ENCODE assay signal across 14 cellular contexts in the genomic region with DNA sequence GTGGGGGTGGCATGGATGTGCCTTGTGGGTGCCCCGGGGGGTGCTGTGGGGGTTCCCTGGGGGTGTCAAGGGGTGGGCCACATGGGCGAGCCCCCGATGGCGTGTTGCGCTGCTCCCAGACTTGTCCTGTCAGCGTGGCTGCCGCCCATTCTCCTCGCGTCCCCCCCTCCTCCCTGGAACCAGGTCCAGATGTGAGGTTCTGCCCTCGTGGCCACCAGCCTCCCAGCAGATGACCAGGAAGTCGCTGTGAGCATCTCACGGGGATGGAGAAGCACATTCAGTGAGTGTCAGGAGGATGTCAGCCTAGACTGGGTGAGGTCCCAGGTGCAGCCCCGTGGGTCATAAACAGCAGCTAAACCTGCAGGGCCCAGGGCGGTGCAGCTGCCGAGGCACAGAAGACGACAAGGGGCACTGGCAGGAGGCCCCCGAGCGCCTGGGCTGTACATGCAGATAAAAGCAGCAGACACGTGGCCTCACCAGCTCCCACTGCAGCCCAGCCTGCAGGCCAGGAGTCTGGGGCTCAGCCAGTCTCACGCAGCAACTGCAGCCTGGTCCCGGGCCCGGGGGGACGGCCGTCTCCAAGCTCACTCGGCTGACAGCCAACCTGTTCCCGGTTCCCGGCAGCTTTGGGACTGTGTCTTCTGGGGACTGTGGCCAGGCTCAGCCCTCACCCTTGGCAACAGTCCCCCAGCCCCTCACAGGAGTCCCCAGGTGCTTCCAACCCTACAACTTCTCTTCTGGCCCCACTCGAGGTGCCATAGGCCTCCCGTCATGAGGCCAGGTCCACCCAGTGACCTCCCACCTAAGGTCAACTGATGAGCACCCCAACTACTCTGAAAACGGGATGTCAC. TPM values are rescaled to one million over a fixed set of nuclear protein-coding genes. Genes with fewer than 3 reads are reported as not detected.
DNase-seq lines count a peak whose midpoint lies in the region; ATAC-seq and TF ChIP-seq lines count a peak whose summit lies in the region.
"Had no signal": no experiment of that assay in that cellular context is flagged by ENCODE, and none has a peak within 500 bp of the region (broad histone marks: within the 10 kb centered on the region; RNA-seq: fewer than 3 reads in every experiment).

No MANE protein-coding gene starts in this region.

- no peak for TF ChIP-seq POLR2A in uterus (IDR thresholded peaks at IDR 0.05)

- no peak overlapping the region for H3K27ac Mint-ChIP-seq in activated naive CD4-positive, alpha-beta T cell treated with anti-CD3 and anti-CD28 coated beads, Interleukin-2, amount 10 ng/mL, durations not matched to agents 7 days and 5 days

- H3K27ac ChIP-seq in uterus: peak overlapping the region; percentile 5 to 48
- H3K27ac ChIP-seq: adrenal gland, parathyroid adenoma had no signal

- no peaks in the 10 kb centered on the region for H3K9me3 Mint-ChIP-seq in activated naive CD4-positive, alpha-beta T cell treated with anti-CD3 and anti-CD28 coated beads, Interleukin-2, amount 10 ng/mL, durations not matched to agents 7 days and 5 days

- TF ChIP-seq CTCF in foreskin fibroblast (IDR thresholded peaks at IDR 0.05; ENCODE audit: low read depth, low read length) (no peak), uterus (IDR thresholded peaks at IDR 0.05) (no peak)

- H3K9me3 ChIP-seq in uterus (no peaks in the 10 kb centered on the region), MG63 (no peaks in the 10 kb centered on the region; the same call in none of the 2 replicates)
- H3K9me3 ChIP-seq: adrenal gland had no signal

- no peaks in the 10 kb centered on the region for H3K27me3 Mint-ChIP-seq in activated naive CD4-positive, alpha-beta T cell treated with anti-CD3 and anti-CD28 coated beads, Interleukin-2, amount 10 ng/mL, durations not matched to agents 7 days and 5 days

- peaks cover 0 to 8% of the 10 kb centered on the region in 2 donors for H3K4me1 ChIP-seq in uterus
- H3K4me1 ChIP-seq: adrenal gland, parathyroid adenoma had no signal

- ATAC-seq in GM21619 (IDR thresholded peaks at IDR 0.05; ENCODE audit: unreplicated experiment): no peak

- H3K4me1 Mint-ChIP-seq in activated naive CD4-positive, alpha-beta T cell treated with anti-CD3 and anti-CD28 coated beads, Interleukin-2, amount 10 ng/mL, durations not matched to agents 7 days and 5 days: no peaks in the 10 kb centered on the region

- DNase-seq in activated naive CD4-positive, alpha-beta T cell treated with anti-CD3 and anti-CD28 coated beads, Interleukin-2, amount 10 ng/mL, durations not matched to agents 7 days and 5 days: peak; percentile 16
- DNase-seq in activated naive CD4-positive, alpha-beta T cell (lab: John Stamatoyannopoulos, UW): no peak
- DNase-seq in foreskin fibroblast (peak; percentile 66 to 83), middle frontal gyrus (ENCODE audit: extremely low spot score, low spot score) (peak; percentile 9), uterus (peak; percentile 45 to 71), inferior parietal cortex (ENCODE audit: extremely low spot score) (no peak), MG63 (no peak)
- DNase-seq: GOT3, KBM-7, NCI-H446, SIG-M5 had no signal

- H3K27me3 ChIP-seq in uterus (no peaks in the 10 kb centered on the region), MG63 (no peaks in the 10 kb centered on the region)
- H3K27me3 ChIP-seq: adrenal gland had no signal

- H3K36me3 Mint-ChIP-seq in activated naive CD4-positive, alpha-beta T cell treated with anti-CD3 and anti-CD28 coated beads, Interleukin-2, amount 10 ng/mL, durations not matched to agents 7 days and 5 days: no peaks in the 10 kb centered on the region

- no peak overlapping the region for H3K4me3 ChIP-seq in foreskin fibroblast (ENCODE audit: low read depth in 1 of 2, low read length in 2 of 2)
- no peak overlapping the region for H3K4me3 ChIP-seq in uterus
- H3K4me3 ChIP-seq in MG63: no peak overlapping the region
- H3K4me3 ChIP-seq: adrenal gland had no signal

- intact Hi-C loops in uterus (cut with DNase I; ENCODE audit: low total_unique reads): no loop called here

- CTCF ChIA-PET in activated naive CD4-positive, alpha-beta T cell treated with anti-CD3 and anti-CD28 coated beads, Interleukin-2, amount 10 ng/mL, durations not matched to agents 7 days and 5 days (lab: Charles Lee): no interaction called here

- no peak overlapping the region for H3K4me3 Mint-ChIP-seq in activated naive CD4-positive, alpha-beta T cell treated with anti-CD3 and anti-CD28 coated beads, Interleukin-2, amount 10 ng/mL, durations not matched to agents 7 days and 5 days

- no peaks in the 10 kb centered on the region for H3K36me3 ChIP-seq in uterus
- no peaks in the 10 kb centered on the region for H3K36me3 ChIP-seq in MG63
- H3K36me3 ChIP-seq: adrenal gland had no signal

RNA-seq across cellular contexts. Expression of a gene that starts 17.5 kb away (rescaled TPM):
- 1,000 to 10,000 TPM in 2 of 4 donors, 100 to 1,000 TPM in 2; 321 to 1,200 (median 948) TPM for total RNA-seq in uterus
- total RNA-seq in MG63 (2014; rRNA removed; shearing (Covaris generic); ENCODE audit: low replicate concordance): 949 and 1,198 TPM in 2 replicates

Comparison
In these comparisons a context has a peak if more than half of its experiments do, and no peak if none do; other contexts are left out.
1. DNase-seq: peak in activated naive CD4-positive, alpha-beta T cell treated with anti-CD3 and anti-CD28 coated beads, Interleukin-2, amount 10 ng/mL, durations not matched to agents 7 days and 5 days (single experiment), foreskin fibroblast (2 of 2), middle frontal gyrus (single experiment) and uterus (2 of 2); none in activated naive CD4-positive, alpha-beta T cell (0 of 4), inferior parietal cortex (single experiment) and MG63 (single experiment).